Comparison of ENCODE assay signal across 34 cellular contexts in the genomic region with DNA sequence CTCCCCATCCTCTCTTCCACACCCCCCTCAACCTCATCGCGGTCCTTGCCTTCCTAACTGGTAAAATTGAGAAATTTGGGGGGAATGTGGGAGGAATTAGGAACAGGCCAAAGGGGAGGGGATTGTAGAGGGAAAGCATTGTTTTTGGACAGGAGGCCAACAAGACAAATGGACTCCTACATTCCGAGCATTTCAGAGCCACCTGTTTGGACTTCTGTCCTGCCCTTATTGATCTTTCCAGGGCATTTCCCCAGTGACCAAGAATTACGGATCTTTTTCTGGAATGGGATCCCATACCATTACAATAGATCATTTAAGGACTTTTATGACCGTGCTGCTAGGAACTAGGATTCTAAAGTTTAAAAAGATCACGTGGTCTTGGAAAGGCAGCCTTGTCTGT.
"Had no signal": no experiment of that assay in that cellular context is flagged by ENCODE, and none has a peak within 500 bp of the region (broad histone marks: within the 10 kb centered on the region; RNA-seq: fewer than 3 reads in every experiment).

No MANE protein-coding gene starts in this region.

- H3K4me3 ChIP-seq: esophagus squamous epithelium had no signal

- H3K36me3 Mint-ChIP-seq: activated CD4-positive, alpha-beta memory T cell treated with anti-CD3 and anti-CD28 coated beads for 36 hours; activated CD8-positive, alpha-beta memory T cell treated with anti-CD3 and anti-CD28 coated beads, Interleukin-2, amount 10 ng/mL, durations not matched to agents 7 days and 5 days; activated naive CD4-positive, alpha-beta T cell treated with anti-CD3 and anti-CD28 coated beads, Interleukin-2, amount 10 ng/mL, durations not matched to agents 7 days and 5 days; activated naive CD4-positive, alpha-beta T cell treated with anti-CD3 and anti-CD28 coated beads, Interleukin-2, amount 50 U/mL, for 72 hours; T-cell had no signal

- H3K36me3 ChIP-seq: esophagus squamous epithelium had no signal

- H3K9me3 Mint-ChIP-seq: activated CD4-positive, alpha-beta memory T cell treated with anti-CD3 and anti-CD28 coated beads for 36 hours; activated T-cell treated with anti-CD3 and anti-CD28 coated beads, Interleukin-2, amount 50 U/mL, for 24 hours; activated T-cell treated with anti-CD3 and anti-CD28 coated beads, Interleukin-2, amount 50 U/mL, for 72 hours had no signal

- FAIRE-seq: astrocyte, colon, endometrium, endothelial cell of umbilical vein had no signal

- DNase-seq: activated CD4-positive, alpha-beta memory T cell treated with anti-CD3 and anti-CD28 coated beads for 36 hours; activated CD4-positive, alpha-beta T cell treated with anti-CD3 and anti-CD28 coated beads for 36 hours; activated CD4-positive, alpha-beta T cell treated with anti-CD3 and anti-CD28 coated beads, Interleukin-2, amount 10 ng/mL, durations not matched to agents 24 days and 14 days; activated CD4-positive, CD25-positive, alpha-beta regulatory T cell; activated CD4-positive, CD25-positive, alpha-beta regulatory T cell treated with anti-CD3 and anti-CD28 coated beads, Interleukin-2, amount 50 U/mL, for 72 hours; activated CD8-positive, alpha-beta memory T cell treated with anti-CD3 and anti-CD28 coated beads, Interleukin-2, amount 10 ng/mL, durations not matched to agents 7 days and 5 days; activated CD8-positive, alpha-beta memory T cell treated with anti-CD3 and anti-CD28 coated beads, Interleukin-2, amount 50 U/mL, for 4 hours; activated CD8-positive, alpha-beta T cell treated with anti-CD3 and anti-CD28 coated beads, Interleukin-2, amount 10 ng/mL, durations not matched to agents 7 days and 5 days; activated gamma-delta T cell; activated naive CD4-positive, alpha-beta T cell; activated naive CD4-positive, alpha-beta T cell treated with anti-CD3 and anti-CD28 coated beads, Interleukin-2, amount 10 ng/mL, durations not matched to agents 7 days and 5 days; activated naive CD8-positive, alpha-beta T cell treated with anti-CD3 and anti-CD28 coated beads, Interleukin-2, amount 10 ng/mL, durations not matched to agents 7 days and 5 days; activated T-cell treated with anti-CD3 and anti-CD28 coated beads for 4 hours; activated T-cell treated with anti-CD3 and anti-CD28 coated beads, Interleukin-2, amount 50 U/mL, for 24 hours; activated T-cell treated with anti-CD3 and anti-CD28 coated beads, Interleukin-2, amount 50 U/mL, for 72 hours; anterior cingulate cortex; caudate nucleus; cortex of kidney; dermis blood vessel endothelial cell; effector CD8-positive, alpha-beta T cell; esophagus squamous epithelium; foreskin melanocyte; head of caudate nucleus; SW 1271; T-cell; T1000 had no signal

- H3K27ac ChIP-seq: epithelial cell of prostate, esophagus squamous epithelium had no signal

- H3K4me3 Mint-ChIP-seq: activated CD4-positive, alpha-beta memory T cell treated with anti-CD3 and anti-CD28 coated beads for 36 hours; activated CD4-positive, alpha-beta T cell treated with anti-CD3 and anti-CD28 coated beads for 36 hours; activated CD4-positive, alpha-beta T cell treated with anti-CD3 and anti-CD28 coated beads, Interleukin-2, amount 10 ng/mL, durations not matched to agents 24 days and 14 days; activated CD8-positive, alpha-beta memory T cell treated with anti-CD3 and anti-CD28 coated beads, Interleukin-2, amount 10 ng/mL, durations not matched to agents 7 days and 5 days; activated CD8-positive, alpha-beta T cell treated with anti-CD3 and anti-CD28 coated beads, Interleukin-2, amount 10 ng/mL, durations not matched to agents 7 days and 5 days; activated naive CD4-positive, alpha-beta T cell treated with anti-CD3 and anti-CD28 coated beads, Interleukin-2, amount 10 ng/mL, durations not matched to agents 7 days and 5 days; activated naive CD8-positive, alpha-beta T cell treated with anti-CD3 and anti-CD28 coated beads, Interleukin-2, amount 10 ng/mL, durations not matched to agents 7 days and 5 days; activated T-cell treated with anti-CD3 and anti-CD28 coated beads, Interleukin-2, amount 50 U/mL, for 24 hours; activated T-cell treated with anti-CD3 and anti-CD28 coated beads, Interleukin-2, amount 50 U/mL, for 72 hours; T-cell; T-helper 1 cell treated with Interleukin-12 subunit alpha and Interleukin-12 subunit beta and Interleukin-4 antibody, amounts not matched to agents 30 μg/mL and 1 μg/mL, for 36 hours; T-helper 2 cell treated with Interferon-gamma antibody and Interleukin-4, amounts not matched to agents 5 μg/mL and 100 μg/mL, for 36 hours had no signal

- H3K9me3 ChIP-seq: esophagus squamous epithelium had no signal

- ATAC-seq: activated CD4-positive, alpha-beta T cell treated with anti-CD3 and anti-CD28 coated beads for 36 hours; activated CD8-positive, alpha-beta memory T cell treated with anti-CD3 and anti-CD28 coated beads, Interleukin-2, amount 10 ng/mL, durations not matched to agents 7 days and 5 days; activated CD8-positive, alpha-beta T cell treated with anti-CD3 and anti-CD28 coated beads, Interleukin-2, amount 10 ng/mL, durations not matched to agents 7 days and 5 days; activated naive CD4-positive, alpha-beta T cell treated with anti-CD3 and anti-CD28 coated beads, Interleukin-2, amount 50 U/mL, for 72 hours; activated T-cell treated with anti-CD3 and anti-CD28 coated beads, Interleukin-2, amount 50 U/mL, for 72 hours; T-cell had no signal

- H3K4me1 ChIP-seq: esophagus squamous epithelium had no signal

- H3K27ac Mint-ChIP-seq: activated CD4-positive, alpha-beta memory T cell treated with anti-CD3 and anti-CD28 coated beads for 36 hours; activated CD4-positive, alpha-beta T cell treated with anti-CD3 and anti-CD28 coated beads for 36 hours; activated CD4-positive, alpha-beta T cell treated with anti-CD3 and anti-CD28 coated beads, Interleukin-2, amount 10 ng/mL, durations not matched to agents 24 days and 14 days; activated CD8-positive, alpha-beta memory T cell treated with anti-CD3 and anti-CD28 coated beads, Interleukin-2, amount 10 ng/mL, durations not matched to agents 7 days and 5 days; activated CD8-positive, alpha-beta T cell treated with anti-CD3 and anti-CD28 coated beads, Interleukin-2, amount 10 ng/mL, durations not matched to agents 7 days and 5 days; activated naive CD4-positive, alpha-beta T cell treated with anti-CD3 and anti-CD28 coated beads, Interleukin-2, amount 10 ng/mL, durations not matched to agents 7 days and 5 days; activated naive CD4-positive, alpha-beta T cell treated with anti-CD3 and anti-CD28 coated beads, Interleukin-2, amount 50 U/mL, for 72 hours; activated naive CD8-positive, alpha-beta T cell treated with anti-CD3 and anti-CD28 coated beads, Interleukin-2, amount 10 ng/mL, durations not matched to agents 7 days and 5 days; activated T-cell treated with anti-CD3 and anti-CD28 coated beads, Interleukin-2, amount 50 U/mL, for 24 hours; activated T-cell treated with anti-CD3 and anti-CD28 coated beads, Interleukin-2, amount 50 U/mL, for 72 hours; T-cell; T-helper 1 cell treated with Interleukin-12 subunit alpha and Interleukin-12 subunit beta and Interleukin-4 antibody, amounts not matched to agents 30 μg/mL and 1 μg/mL, for 36 hours; T-helper 2 cell treated with Interferon-gamma antibody and Interleukin-4, amounts not matched to agents 5 μg/mL and 100 μg/mL, for 36 hours had no signal
